2 cellular contexts compared by ENCODE assay signal in genomic region chr6:106715922-106716321, GRCh38.
TF ChIP-seq lines count a peak whose summit lies in the region.

No MANE protein-coding gene starts in this region.

TF ChIP-seq in GM12891, 5 proteins besides CTCF, POLR2A, EP300 and RAD21:
- no peak for TF ChIP-seq POLR2AphosphoS5 (IDR thresholded peaks at IDR 0.05; ENCODE audit: low read depth, low read length)
- TF ChIP-seq POU2F2 (IDR thresholded peaks at IDR 0.05; ENCODE audit: low read depth, low read length), result no peak
- peak; percentile 37; the same call in 1 of the 2 replicates for TF ChIP-seq SPI1 (IDR thresholded peaks at IDR 0.05; ENCODE audit: low read depth, low read length)

TF ChIP-seq in H1, 55 proteins besides CTCF, POLR2A, EP300 and RAD21:
- TF ChIP-seq CHD2 (IDR thresholded peaks at IDR 0.05; ENCODE audit: low read length), result no peak
